Comparison of ENCODE assay signal across 1 cellular context in the genomic region with DNA sequence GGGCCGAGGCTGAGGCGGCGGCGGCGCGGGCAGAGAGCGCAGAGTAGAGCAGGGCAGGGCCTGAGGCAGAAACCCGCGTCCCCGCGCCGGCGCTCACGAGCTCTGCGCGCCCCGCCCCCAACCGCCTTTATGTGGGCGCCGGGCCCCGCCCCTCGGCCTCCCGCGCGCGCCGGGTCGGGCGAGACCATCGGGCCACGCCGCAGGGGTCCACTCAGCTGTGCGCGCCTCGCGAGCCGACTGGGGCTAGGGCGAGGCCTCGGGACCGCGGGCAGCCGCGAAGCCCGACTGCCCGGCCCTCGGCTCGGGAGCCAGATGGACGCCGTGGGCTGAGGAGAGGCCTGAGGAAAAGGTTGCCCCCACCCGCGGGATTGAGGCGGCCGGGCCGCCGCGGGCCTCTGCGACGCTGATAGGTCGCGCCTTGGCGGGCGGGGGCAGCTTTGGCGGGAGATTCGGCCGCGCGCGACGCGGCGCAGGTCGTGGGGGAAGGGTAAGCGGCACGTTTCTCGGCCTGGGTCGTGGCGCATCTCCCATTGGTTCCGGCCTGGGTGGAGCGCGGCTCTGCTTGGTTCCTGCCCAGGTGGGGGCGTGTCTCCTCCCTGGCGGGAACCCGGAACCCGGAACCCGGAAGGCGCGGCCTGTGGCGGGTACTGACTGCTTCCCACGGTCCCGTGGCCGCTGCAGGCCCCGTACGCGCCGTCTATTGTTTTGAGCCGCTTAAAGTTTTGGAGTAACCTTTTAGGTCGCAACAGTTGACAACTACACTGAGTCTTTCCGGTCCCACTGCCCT.
TF ChIP-seq lines count a peak whose summit lies in the region.

A gene (minus strand): TSS at position 104 of the 787 bp plus-strand sequence. CDS start 131 bp downstream, outside the sequence.

TF ChIP-seq in HepG2, 621 proteins besides CTCF, POLR2A, EP300 and RAD21 (continued from another document and continues in another):
- TF ChIP-seq, protein P1, sequence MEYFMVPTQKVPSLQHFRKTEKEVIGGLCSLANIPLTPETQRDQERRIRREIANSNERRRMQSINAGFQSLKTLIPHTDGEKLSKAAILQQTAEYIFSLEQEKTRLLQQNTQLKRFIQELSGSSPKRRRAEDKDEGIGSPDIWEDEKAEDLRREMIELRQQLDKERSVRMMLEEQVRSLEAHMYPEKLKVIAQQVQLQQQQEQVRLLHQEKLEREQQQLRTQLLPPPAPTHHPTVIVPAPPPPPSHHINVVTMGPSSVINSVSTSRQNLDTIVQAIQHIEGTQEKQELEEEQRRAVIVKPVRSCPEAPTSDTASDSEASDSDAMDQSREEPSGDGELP (IDR thresholded peaks at IDR 0.05; ENCODE audit: borderline replicate concordance, low read depth), result no peak; the same call in 1 of the 2 replicates
- TF ChIP-seq, protein P2, sequence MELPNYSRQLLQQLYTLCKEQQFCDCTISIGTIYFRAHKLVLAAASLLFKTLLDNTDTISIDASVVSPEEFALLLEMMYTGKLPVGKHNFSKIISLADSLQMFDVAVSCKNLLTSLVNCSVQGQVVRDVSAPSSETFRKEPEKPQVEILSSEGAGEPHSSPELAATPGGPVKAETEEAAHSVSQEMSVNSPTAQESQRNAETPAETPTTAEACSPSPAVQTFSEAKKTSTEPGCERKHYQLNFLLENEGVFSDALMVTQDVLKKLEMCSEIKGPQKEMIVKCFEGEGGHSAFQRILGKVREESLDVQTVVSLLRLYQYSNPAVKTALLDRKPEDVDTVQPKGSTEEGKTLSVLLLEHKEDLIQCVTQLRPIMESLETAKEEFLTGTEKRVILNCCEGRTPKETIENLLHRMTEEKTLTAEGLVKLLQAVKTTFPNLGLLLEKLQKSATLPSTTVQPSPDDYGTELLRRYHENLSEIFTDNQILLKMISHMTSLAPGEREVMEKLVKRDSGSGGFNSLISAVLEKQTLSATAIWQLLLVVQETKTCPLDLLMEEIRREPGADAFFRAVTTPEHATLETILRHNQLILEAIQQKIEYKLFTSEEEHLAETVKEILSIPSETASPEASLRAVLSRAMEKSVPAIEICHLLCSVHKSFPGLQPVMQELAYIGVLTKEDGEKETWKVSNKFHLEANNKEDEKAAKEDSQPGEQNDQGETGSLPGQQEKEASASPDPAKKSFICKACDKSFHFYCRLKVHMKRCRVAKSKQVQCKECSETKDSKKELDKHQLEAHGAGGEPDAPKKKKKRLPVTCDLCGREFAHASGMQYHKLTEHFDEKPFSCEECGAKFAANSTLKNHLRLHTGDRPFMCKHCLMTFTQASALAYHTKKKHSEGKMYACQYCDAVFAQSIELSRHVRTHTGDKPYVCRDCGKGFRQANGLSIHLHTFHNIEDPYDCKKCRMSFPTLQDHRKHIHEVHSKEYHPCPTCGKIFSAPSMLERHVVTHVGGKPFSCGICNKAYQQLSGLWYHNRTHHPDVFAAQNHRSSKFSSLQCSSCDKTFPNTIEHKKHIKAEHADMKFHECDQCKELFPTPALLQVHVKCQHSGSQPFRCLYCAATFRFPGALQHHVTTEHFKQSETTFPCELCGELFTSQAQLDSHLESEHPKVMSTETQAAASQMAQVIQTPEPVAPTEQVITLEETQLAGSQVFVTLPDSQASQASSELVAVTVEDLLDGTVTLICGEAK (IDR thresholded peaks at IDR 0.05), result no peak
- TF ChIP-seq, protein P2 (CRISPR knock-in tag; IDR thresholded peaks at IDR 0.05), result peak; percentile 94
- TF ChIP-seq ZNF446 (CRISPR knock-in tag; IDR thresholded peaks at IDR 0.05) (peak; percentile 99), SOX5 (CRISPR knock-in tag; IDR thresholded peaks at IDR 0.05; ENCODE audit: borderline replicate concordance) (peak; percentile 71; the same call in 1 of the 2 replicates), SRSF9 (IDR thresholded peaks at IDR 0.05; ENCODE audit: borderline replicate concordance, insufficient read depth, low read depth, low read length, poor library complexity, severe bottlenecking) (no peak), ZSCAN21 (CRISPR knock-in tag; IDR thresholded peaks at IDR 0.05; ENCODE audit: borderline replicate concordance) (peak; percentile 84), NFKBIZ (CRISPR knock-in tag; IDR thresholded peaks at IDR 0.05) (peak; percentile 92), ZNF264 (CRISPR knock-in tag; IDR thresholded peaks at IDR 0.05) (peak; percentile 77; the same call in 1 of the 2 replicates), ZEB1 (IDR thresholded peaks at IDR 0.05; ENCODE audit: insufficient replicate concordance, low read depth) (peak; percentile 47), NR1H2 (CRISPR knock-in tag; IDR thresholded peaks at IDR 0.05; ENCODE audit: borderline replicate concordance, low read depth) (peak; percentile 95), ZNF44 (CRISPR knock-in tag; IDR thresholded peaks at IDR 0.05) (peak; percentile 93), MAZ (IDR thresholded peaks at IDR 0.05; ENCODE audit: borderline replicate concordance, low read depth, low read length) (no peak; the same call in 1 of the 2 replicates), MAZ (CRISPR knock-in tag; IDR thresholded peaks at IDR 0.05; ENCODE audit: low read depth) (peak; percentile 96), ZNF776 (CRISPR knock-in tag; IDR thresholded peaks at IDR 0.05) (peak; percentile 94; the same call in 1 of the 2 replicates), MAFF (IDR thresholded peaks at IDR 0.05; ENCODE audit: low read depth, low read length) (no peak), NR2F6 (IDR thresholded peaks at IDR 0.05) (no peak), NR2F6 (CRISPR knock-in tag; IDR thresholded peaks at IDR 0.05) (peak; percentile 61; the same call in 1 of the 2 replicates), ZNF343 (CRISPR knock-in tag; IDR thresholded peaks at IDR 0.05) (peak; percentile 96; the same call in 1 of the 2 replicates), MAF1 (CRISPR knock-in tag; IDR thresholded peaks at IDR 0.05; ENCODE audit: borderline replicate concordance) (peak; percentile 90)
- TF ChIP-seq, protein P3, sequence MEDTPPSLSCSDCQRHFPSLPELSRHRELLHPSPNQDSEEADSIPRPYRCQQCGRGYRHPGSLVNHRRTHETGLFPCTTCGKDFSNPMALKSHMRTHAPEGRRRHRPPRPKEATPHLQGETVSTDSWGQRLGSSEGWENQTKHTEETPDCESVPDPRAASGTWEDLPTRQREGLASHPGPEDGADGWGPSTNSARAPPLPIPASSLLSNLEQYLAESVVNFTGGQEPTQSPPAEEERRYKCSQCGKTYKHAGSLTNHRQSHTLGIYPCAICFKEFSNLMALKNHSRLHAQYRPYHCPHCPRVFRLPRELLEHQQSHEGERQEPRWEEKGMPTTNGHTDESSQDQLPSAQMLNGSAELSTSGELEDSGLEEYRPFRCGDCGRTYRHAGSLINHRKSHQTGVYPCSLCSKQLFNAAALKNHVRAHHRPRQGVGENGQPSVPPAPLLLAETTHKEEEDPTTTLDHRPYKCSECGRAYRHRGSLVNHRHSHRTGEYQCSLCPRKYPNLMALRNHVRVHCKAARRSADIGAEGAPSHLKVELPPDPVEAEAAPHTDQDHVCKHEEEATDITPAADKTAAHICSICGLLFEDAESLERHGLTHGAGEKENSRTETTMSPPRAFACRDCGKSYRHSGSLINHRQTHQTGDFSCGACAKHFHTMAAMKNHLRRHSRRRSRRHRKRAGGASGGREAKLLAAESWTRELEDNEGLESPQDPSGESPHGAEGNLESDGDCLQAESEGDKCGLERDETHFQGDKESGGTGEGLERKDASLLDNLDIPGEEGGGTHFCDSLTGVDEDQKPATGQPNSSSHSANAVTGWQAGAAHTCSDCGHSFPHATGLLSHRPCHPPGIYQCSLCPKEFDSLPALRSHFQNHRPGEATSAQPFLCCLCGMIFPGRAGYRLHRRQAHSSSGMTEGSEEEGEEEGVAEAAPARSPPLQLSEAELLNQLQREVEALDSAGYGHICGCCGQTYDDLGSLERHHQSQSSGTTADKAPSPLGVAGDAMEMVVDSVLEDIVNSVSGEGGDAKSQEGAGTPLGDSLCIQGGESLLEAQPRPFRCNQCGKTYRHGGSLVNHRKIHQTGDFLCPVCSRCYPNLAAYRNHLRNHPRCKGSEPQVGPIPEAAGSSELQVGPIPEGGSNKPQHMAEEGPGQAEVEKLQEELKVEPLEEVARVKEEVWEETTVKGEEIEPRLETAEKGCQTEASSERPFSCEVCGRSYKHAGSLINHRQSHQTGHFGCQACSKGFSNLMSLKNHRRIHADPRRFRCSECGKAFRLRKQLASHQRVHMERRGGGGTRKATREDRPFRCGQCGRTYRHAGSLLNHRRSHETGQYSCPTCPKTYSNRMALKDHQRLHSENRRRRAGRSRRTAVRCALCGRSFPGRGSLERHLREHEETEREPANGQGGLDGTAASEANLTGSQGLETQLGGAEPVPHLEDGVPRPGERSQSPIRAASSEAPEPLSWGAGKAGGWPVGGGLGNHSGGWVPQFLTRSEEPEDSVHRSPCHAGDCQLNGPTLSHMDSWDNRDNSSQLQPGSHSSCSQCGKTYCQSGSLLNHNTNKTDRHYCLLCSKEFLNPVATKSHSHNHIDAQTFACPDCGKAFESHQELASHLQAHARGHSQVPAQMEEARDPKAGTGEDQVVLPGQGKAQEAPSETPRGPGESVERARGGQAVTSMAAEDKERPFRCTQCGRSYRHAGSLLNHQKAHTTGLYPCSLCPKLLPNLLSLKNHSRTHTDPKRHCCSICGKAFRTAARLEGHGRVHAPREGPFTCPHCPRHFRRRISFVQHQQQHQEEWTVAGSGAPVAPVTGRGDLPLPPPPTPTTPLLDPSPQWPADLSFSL (CRISPR knock-in tag; IDR thresholded peaks at IDR 0.05), result no peak
- TF ChIP-seq, protein P4, sequence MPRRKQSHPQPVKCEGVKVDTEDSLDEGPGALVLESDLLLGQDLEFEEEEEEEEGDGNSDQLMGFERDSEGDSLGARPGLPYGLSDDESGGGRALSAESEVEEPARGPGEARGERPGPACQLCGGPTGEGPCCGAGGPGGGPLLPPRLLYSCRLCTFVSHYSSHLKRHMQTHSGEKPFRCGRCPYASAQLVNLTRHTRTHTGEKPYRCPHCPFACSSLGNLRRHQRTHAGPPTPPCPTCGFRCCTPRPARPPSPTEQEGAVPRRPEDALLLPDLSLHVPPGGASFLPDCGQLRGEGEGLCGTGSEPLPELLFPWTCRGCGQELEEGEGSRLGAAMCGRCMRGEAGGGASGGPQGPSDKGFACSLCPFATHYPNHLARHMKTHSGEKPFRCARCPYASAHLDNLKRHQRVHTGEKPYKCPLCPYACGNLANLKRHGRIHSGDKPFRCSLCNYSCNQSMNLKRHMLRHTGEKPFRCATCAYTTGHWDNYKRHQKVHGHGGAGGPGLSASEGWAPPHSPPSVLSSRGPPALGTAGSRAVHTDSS (CRISPR knock-in tag; conservative IDR thresholded peaks at IDR 0.05), result 0 out of 2 replicates have a peak, but pooled peaks have one; percentile 20
- TF ChIP-seq, protein P5, sequence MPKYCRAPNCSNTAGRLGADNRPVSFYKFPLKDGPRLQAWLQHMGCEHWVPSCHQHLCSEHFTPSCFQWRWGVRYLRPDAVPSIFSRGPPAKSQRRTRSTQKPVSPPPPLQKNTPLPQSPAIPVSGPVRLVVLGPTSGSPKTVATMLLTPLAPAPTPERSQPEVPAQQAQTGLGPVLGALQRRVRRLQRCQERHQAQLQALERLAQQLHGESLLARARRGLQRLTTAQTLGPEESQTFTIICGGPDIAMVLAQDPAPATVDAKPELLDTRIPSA (CRISPR knock-in tag; IDR thresholded peaks at IDR 0.05; ENCODE audit: borderline replicate concordance), result peak; percentile 97; the same call in 1 of the 2 replicates
- TF ChIP-seq, protein P6, sequence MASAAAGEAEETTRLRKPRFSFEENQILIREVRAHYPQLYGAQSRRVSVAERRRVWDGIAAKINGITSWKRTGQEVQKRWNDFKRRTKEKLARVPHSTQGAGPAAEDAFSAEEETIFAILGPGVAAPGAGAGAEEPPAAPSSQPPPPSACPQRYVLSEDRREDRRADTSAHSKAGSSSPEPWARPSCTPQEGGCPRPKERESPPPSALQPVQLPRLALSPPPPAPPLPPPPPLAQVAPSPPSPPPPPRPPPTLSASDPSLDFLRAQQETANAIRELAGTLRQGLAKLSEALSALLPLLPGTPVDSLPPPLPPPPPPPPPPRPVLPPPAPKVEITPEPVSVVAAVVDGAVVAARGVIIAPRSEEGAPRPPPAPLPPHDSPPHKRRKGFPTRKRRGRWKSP (CRISPR knock-in tag; IDR thresholded peaks at IDR 0.05), result peak; percentile 95
- TF ChIP-seq, protein P7, sequence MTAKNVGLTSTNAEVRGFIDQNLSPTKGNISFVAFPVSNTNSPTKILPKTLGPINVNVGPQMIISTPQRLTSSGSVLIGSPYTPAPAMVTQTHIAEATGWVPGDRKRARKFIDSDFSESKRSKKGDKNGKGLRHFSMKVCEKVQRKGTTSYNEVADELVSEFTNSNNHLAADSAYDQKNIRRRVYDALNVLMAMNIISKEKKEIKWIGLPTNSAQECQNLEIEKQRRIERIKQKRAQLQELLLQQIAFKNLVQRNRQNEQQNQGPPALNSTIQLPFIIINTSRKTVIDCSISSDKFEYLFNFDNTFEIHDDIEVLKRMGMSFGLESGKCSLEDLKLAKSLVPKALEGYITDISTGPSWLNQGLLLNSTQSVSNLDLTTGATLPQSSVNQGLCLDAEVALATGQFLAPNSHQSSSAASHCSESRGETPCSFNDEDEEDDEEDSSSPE (CRISPR knock-in tag; IDR thresholded peaks at IDR 0.05), result peak; percentile 100
